In the genomic region with DNA sequence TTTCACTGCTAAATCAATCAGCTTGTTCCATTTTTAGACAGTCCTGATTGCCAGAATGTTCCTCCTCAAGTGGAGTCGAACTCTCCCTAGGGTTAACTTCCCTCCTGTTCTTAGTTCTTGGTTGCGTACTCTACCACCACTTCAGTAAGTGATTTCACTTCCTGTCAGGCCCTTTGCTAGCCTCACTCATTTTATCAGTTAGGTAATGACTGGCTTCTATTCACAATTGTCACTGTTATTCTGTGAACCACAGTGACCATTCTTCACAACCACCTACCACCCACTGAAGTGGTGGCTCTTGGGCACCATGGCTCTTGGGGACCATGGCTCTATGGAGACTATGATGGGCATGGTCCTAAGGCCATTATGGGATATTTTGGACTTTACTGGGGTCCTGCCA, we compare ENCODE assay signal across 11 cellular contexts.
A peak's percentile ranks its signal among the peaks of the same experiment; 100 is the strongest.
DNase-seq lines count a peak whose midpoint lies in the region; ATAC-seq, FAIRE-seq and TF ChIP-seq lines count a peak whose summit lies in the region.
"Had no signal": no experiment of that assay in that cellular context is flagged by ENCODE, and none has a peak within 500 bp of the region (broad histone marks: within the 10 kb centered on the region; RNA-seq: fewer than 3 reads in every experiment).

No MANE protein-coding gene starts in this region.

- ATAC-seq in HG03095 (IDR thresholded peaks at IDR 0.05; ENCODE audit: unreplicated experiment) = peak; percentile 63
- ATAC-seq: WTC11 had no signal

- no peak for TF ChIP-seq POLR2A in GM12891 (IDR thresholded peaks at IDR 0.05; ENCODE audit: low read depth, low read length)
- TF ChIP-seq POLR2A in adrenal gland (IDR thresholded peaks at IDR 0.05) = no peak

- CTCF ChIA-PET in MCF 10A (lab: Yijun Ruan, JAX) = no interaction called here

- peaks cover 31% of the 10 kb centered on the region for H3K36me3 Mint-ChIP-seq in activated naive CD8-positive, alpha-beta T cell treated with anti-CD3 and anti-CD28 coated beads for 36 hours
- no peaks in the 10 kb centered on the region for H3K36me3 Mint-ChIP-seq in MCF 10A (ENCODE audit: insufficient read depth, unreplicated experiment)
- H3K36me3 Mint-ChIP-seq: WTC11 had no signal

- POLR2A ChIA-PET in MCF 10A (lab: Yijun Ruan, JAX) = interaction anchor here (0.6 to 4.9 kb wide), 2 partner anchors 12 to 1408 kb away, joined by 3 to 45 read pairs; no protein-coding TSS in a partner anchor

- H3K27ac Mint-ChIP-seq in activated naive CD8-positive, alpha-beta T cell treated with anti-CD3 and anti-CD28 coated beads for 36 hours = peak overlapping the region; percentile 34
- H3K27ac Mint-ChIP-seq in MCF 10A (ENCODE audit: low read depth, unreplicated experiment) = no peak overlapping the region
- H3K27ac Mint-ChIP-seq: progenitor cell of endocrine pancreas, WTC11 had no signal

- H3K9me3 ChIP-seq in adrenal gland (replicated peaks in 1 of 3) = no peaks in the 10 kb centered on the region

- peaks cover 2% of the 10 kb centered on the region for H3K9me3 Mint-ChIP-seq in activated naive CD8-positive, alpha-beta T cell treated with anti-CD3 and anti-CD28 coated beads for 36 hours
- H3K9me3 Mint-ChIP-seq in MCF 10A (ENCODE audit: unreplicated experiment) = no peaks in the 10 kb centered on the region

- peak overlapping the region in 1 of 5 donors; percentile 10 for H3K27ac ChIP-seq in adrenal gland

- no peaks in the 10 kb centered on the region for H3K27me3 Mint-ChIP-seq in activated naive CD8-positive, alpha-beta T cell treated with anti-CD3 and anti-CD28 coated beads for 36 hours
- no peaks in the 10 kb centered on the region for H3K27me3 Mint-ChIP-seq in MCF 10A (ENCODE audit: insufficient read depth, unreplicated experiment)
- H3K27me3 Mint-ChIP-seq: progenitor cell of endocrine pancreas had no signal

- H3K4me1 ChIP-seq in adrenal gland (replicated peaks in 1 of 2) = peaks cover 14 to 33% of the 10 kb centered on the region in 2 donors

- WGBS in adrenal gland, 4 donors = 74 to 92% (median 83%) methylated on average over 2 of the region's 2 CpGs

- H3K4me3 ChIP-seq in adrenal gland = no peak overlapping the region

- intact Hi-C loops in MCF 10A (cut with micrococcal nuclease) (no loop called here), adrenal gland (cut with DNase I) (no loop called here)

- TF ChIP-seq CTCF in MCF 10A (IDR thresholded peaks at IDR 0.05; ENCODE audit: unreplicated experiment) (no peak), adrenal gland (IDR thresholded peaks at IDR 0.05) (no peak)

- FAIRE-seq in GM12891 (lab: Jason Lieb, UNC) (peak; percentile 64), GM19239 (lab: Jason Lieb, UNC) (peak; percentile 76)

- DNase-seq in GM12891 (ENCODE audit: insufficient read length, low spot score) (no peak), GM19239 (ENCODE audit: insufficient read length, low spot score) (no peak), GM03348 (ENCODE audit: low spot score) (no peak), MCF 10A (ENCODE audit: unreplicated experiment) (no peak), A172 (ENCODE audit: low spot score) (no peak), adrenal gland (no peak)
- DNase-seq in activated naive CD8-positive, alpha-beta T cell treated with anti-CD3 and anti-CD28 coated beads for 36 hours = no peak
- DNase-seq: NCI-H526 treated with DMSO at 0.1 percent for 48 hours had no signal

- peaks cover 73% of the 10 kb centered on the region for H3K4me1 Mint-ChIP-seq in activated naive CD8-positive, alpha-beta T cell treated with anti-CD3 and anti-CD28 coated beads for 36 hours
- peaks cover 35% of the 10 kb centered on the region for H3K4me1 Mint-ChIP-seq in MCF 10A (ENCODE audit: insufficient read depth, unreplicated experiment)

- no peaks in the 10 kb centered on the region for H3K27me3 ChIP-seq in adrenal gland

- H3K36me3 ChIP-seq in adrenal gland (replicated peaks in 1 of 2) = no peaks in the 10 kb centered on the region

- BruUV-seq in MCF 10A (replicated peaks; lab: Mats Ljungman, UMichigan) = no TSS peak

- H3K4me3 Mint-ChIP-seq in activated naive CD8-positive, alpha-beta T cell treated with anti-CD3 and anti-CD28 coated beads for 36 hours = no peak overlapping the region
- no peak overlapping the region for H3K4me3 Mint-ChIP-seq in MCF 10A (ENCODE audit: unreplicated experiment)
- H3K4me3 Mint-ChIP-seq: WTC11 had no signal

TF ChIP-seq in GM12891, 5 proteins besides CTCF, POLR2A, EP300 and RAD21:
- TF ChIP-seq PAX5 (IDR thresholded peaks at IDR 0.05; ENCODE audit: insufficient read depth, low read length, severe bottlenecking) (no peak), SPI1 (IDR thresholded peaks at IDR 0.05; ENCODE audit: low read depth, low read length) (peak; percentile 78), POU2F2 (IDR thresholded peaks at IDR 0.05; ENCODE audit: low read depth, low read length) (peak; percentile 17; the same call in 1 of the 2 replicates)
